Comparison of ENCODE assay signal across 24 cellular contexts in the genomic region with DNA sequence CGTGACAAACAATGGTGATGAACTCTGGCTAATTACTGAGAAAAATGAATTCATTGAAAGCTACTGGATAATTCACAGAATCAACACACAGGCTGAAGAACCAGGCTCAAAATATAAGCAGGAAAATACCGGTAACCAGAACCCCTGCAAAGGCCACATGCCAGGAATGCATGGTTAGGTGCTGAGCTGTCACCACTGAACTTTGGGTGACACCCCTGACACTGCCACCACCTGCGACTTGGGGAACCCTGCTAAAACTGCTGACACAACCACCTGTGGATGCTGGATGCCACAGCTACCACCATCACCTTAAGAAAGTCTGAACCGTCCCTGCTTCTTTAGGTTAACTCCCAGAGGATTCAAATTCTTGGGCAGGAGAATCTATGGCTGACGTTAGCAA.
DNase-seq lines count a peak whose midpoint lies in the region; ATAC-seq, FAIRE-seq and TF ChIP-seq lines count a peak whose summit lies in the region.
"Had no signal": no experiment of that assay in that cellular context is flagged by ENCODE, and none has a peak within 500 bp of the region (broad histone marks: within the 10 kb centered on the region; RNA-seq: fewer than 3 reads in every experiment).

No MANE protein-coding gene starts in this region.

- H3K9ac ChIP-seq in HepG2 (ENCODE audit: insufficient read depth, low read depth, low read length), result no peak overlapping the region
- H3K9ac ChIP-seq: BLaER1 treated with 17β-estradiol and CSF1 and Interleukin-3, amounts not matched to agents 10 nM and 100 nM had no signal

- H3F3A ChIP-seq in GM23338 (replicated peaks; ENCODE audit: low read depth), result no peaks in the 10 kb centered on the region

- TF ChIP-seq CTCF in HepG2 (CRISPR knock-in tag; IDR thresholded peaks at IDR 0.05) (no peak), GM23338 (conservative IDR thresholded peaks at IDR 0.05; ENCODE audit: low read depth in 2 of 2) (no peak)

- no TSS peak for BruUV-seq in HepG2 (replicated peaks; lab: Mats Ljungman, UMichigan)

- no peak overlapping the region for H2AFZ ChIP-seq in HepG2 (ENCODE audit: low read length)
- H2AFZ ChIP-seq in GM23338, result no peak overlapping the region

- no peaks in the 10 kb centered on the region for H3K4me1 ChIP-seq in HepG2 (ENCODE audit: insufficient read depth, low read length)
- H3K4me1 ChIP-seq in GM23338 (ENCODE audit: insufficient read depth), result peaks cover 10% of the 10 kb centered on the region
- H3K4me1 ChIP-seq: HAP-1 had no signal

- H4K20me1 ChIP-seq in HepG2 (ENCODE audit: insufficient read depth, low read length), result no peaks in the 10 kb centered on the region
- H4K20me1 ChIP-seq in GM23338 (replicated peaks; ENCODE audit: insufficient read depth), result no peaks in the 10 kb centered on the region
- H4K20me1 ChIP-seq: BLaER1 treated with 17β-estradiol and CSF1 and Interleukin-3, amounts not matched to agents 10 nM and 100 nM had no signal

- in situ Hi-C loops in HepG2 (cut with HindIII; ENCODE audit: extremely low pct_ligation_motif_present, low pct_unique_long_range_greater_than_20kb), result no loop called here

- peaks cover 9% of the 10 kb centered on the region for H3K4me1 Mint-ChIP-seq in GM23338

- DNase-seq in Daoy (ENCODE audit: low read depth) (peak; percentile 23), HT1080 (ENCODE audit: low read depth) (peak; percentile 10), RPMI8226 (peak; percentile 87), renal cortical epithelial cell (ENCODE audit: low read depth) (peak; percentile 13), HepG2 (ENCODE audit: low spot score) (no peak), GM23338 (ENCODE audit: low spot score) (no peak)
- DNase-seq: AML-193; CD4-positive, alpha-beta T cell; GOT3; KBM-7; MG63; NCI-H1694; NCI-H2029 treated with DMSO at 0.1 percent for 48 hours; NCI-H446 treated with DMSO at 0.1 percent for 48 hours; NCI-H526; NCI-H82; SHP77 treated with DMSO at 0.1 percent for 48 hours had no signal

- H3K27me3 ChIP-seq in HepG2 (ENCODE audit: control insufficient read depth in 1 of 2, insufficient read depth in 2 of 2, low read length in 2 of 2) (no peaks in the 10 kb centered on the region), GM23338 (ENCODE audit: insufficient read depth) (no peaks in the 10 kb centered on the region)
- H3K27me3 ChIP-seq: BLaER1 treated with 17β-estradiol and CSF1 and Interleukin-3, amounts not matched to agents 10 nM and 100 nM had no signal

- no peaks in the 10 kb centered on the region for H3K9me3 ChIP-seq in HepG2 (ENCODE audit: low read length)
- H3K9me3 ChIP-seq: BLaER1 treated with 17β-estradiol and CSF1 and Interleukin-3, amounts not matched to agents 10 nM and 100 nM; HAP-1; MG63 had no signal

- H3K27ac Mint-ChIP-seq in GM23338, result no peak overlapping the region
- H3K27ac Mint-ChIP-seq: CD4-positive, alpha-beta T cell had no signal

- 0 out of 2 replicates have a peak, but pooled peaks cover 3% of the 10 kb centered on the region for H3K9me2 ChIP-seq in GM23338 (ENCODE audit: insufficient read depth)

- no peak overlapping the region for H3K27ac ChIP-seq in HepG2 (ENCODE audit: extremely low read length, insufficient read depth, low read length)
- no peak overlapping the region for H3K27ac ChIP-seq in GM23338 (ENCODE audit: low read depth)

- H3K36me3 ChIP-seq in HepG2 (replicated peaks in 1 of 2; ENCODE audit: control insufficient read depth in 1 of 2, insufficient read depth in 2 of 2, low read length in 2 of 2) (no peaks in the 10 kb centered on the region), GM23338 (ENCODE audit: insufficient read depth) (no peaks in the 10 kb centered on the region)
- H3K36me3 ChIP-seq: BLaER1 treated with 17β-estradiol and CSF1 and Interleukin-3, amounts not matched to agents 10 nM and 100 nM; HAP-1; MG63 had no signal

- no peaks in the 10 kb centered on the region for H3K27me3 Mint-ChIP-seq in GM23338 (ENCODE audit: insufficient read depth, low read depth, poor library complexity)

- H3K79me2 ChIP-seq in HepG2 (ENCODE audit: insufficient read depth, low read length) (no peaks in the 10 kb centered on the region), GM23338 (replicated peaks; ENCODE audit: insufficient read depth) (no peaks in the 10 kb centered on the region)

- no peaks in the 10 kb centered on the region for H3K36me3 Mint-ChIP-seq in GM23338 (ENCODE audit: low read depth)

- CTCF ChIA-PET in HepG2 (lab: Yijun Ruan, JAX; ENCODE audit: low intra/inter-chr PET ratio, low total read pairs), result no interaction called here

- TF ChIP-seq POLR2A in HepG2 (IDR thresholded peaks at IDR 0.05; ENCODE audit: insufficient read depth in 1 of 2, low read depth in 2 of 2, low read length in 2 of 2), result no peak

- H3K4me3 ChIP-seq in HepG2 (replicated peaks in 1 of 3; ENCODE audit: insufficient read depth in 1 of 3, low read depth in 2 of 3, low read length in 3 of 3) (no peak overlapping the region), GM23338 (no peak overlapping the region)
- H3K4me3 ChIP-seq: BLaER1 treated with 17β-estradiol and CSF1 and Interleukin-3, amounts not matched to agents 10 nM and 100 nM; HAP-1; MG63 had no signal

- intact Hi-C loops in HepG2 (cut with micrococcal nuclease; ENCODE audit: unreplicated experiment), result no loop called here

- 18% methylated on average over 5 of the region's 5 CpGs for WGBS in HepG2 (ENCODE audit: low lambda C conversion rate)

- POLR2A ChIA-PET in HepG2 (lab: Yijun Ruan, JAX), result no interaction called here

- H3K4me3 Mint-ChIP-seq in GM23338, result no peak overlapping the region
- H3K4me3 Mint-ChIP-seq: CD4-positive, alpha-beta T cell had no signal

- FAIRE-seq in HepG2 (lab: Jason Lieb, UNC), result no peak
- FAIRE-seq: A204.1, D721Med, G401.6, HTR-8/SVneo had no signal

- H3K4me2 ChIP-seq in HepG2 (ENCODE audit: low read depth, low read length) (no peak overlapping the region), GM23338 (no peak overlapping the region)

- no peaks in the 10 kb centered on the region for H3K9me3 Mint-ChIP-seq in GM23338
- H3K9me3 Mint-ChIP-seq: CD4-positive, alpha-beta T cell had no signal

- no peak for ATAC-seq in HG03460 (IDR thresholded peaks at IDR 0.05; ENCODE audit: unreplicated experiment)
- no peak for ATAC-seq in HepG2
- no peak for ATAC-seq in GM23338

- no peak for TF ChIP-seq RAD21 in HepG2 (CRISPR knock-in tag; IDR thresholded peaks at IDR 0.05)

- TF ChIP-seq EP300 in HepG2 (IDR thresholded peaks at IDR 0.05; ENCODE audit: low read depth in 2 of 2, low read length in 2 of 2) (no peak), HepG2 (CRISPR knock-in tag; IDR thresholded peaks at IDR 0.05; ENCODE audit: borderline replicate concordance) (no peak)

TF ChIP-seq in HepG2, 621 proteins besides CTCF, POLR2A, EP300 and RAD21 (continues in another document):
- TF ChIP-seq, protein P1, sequence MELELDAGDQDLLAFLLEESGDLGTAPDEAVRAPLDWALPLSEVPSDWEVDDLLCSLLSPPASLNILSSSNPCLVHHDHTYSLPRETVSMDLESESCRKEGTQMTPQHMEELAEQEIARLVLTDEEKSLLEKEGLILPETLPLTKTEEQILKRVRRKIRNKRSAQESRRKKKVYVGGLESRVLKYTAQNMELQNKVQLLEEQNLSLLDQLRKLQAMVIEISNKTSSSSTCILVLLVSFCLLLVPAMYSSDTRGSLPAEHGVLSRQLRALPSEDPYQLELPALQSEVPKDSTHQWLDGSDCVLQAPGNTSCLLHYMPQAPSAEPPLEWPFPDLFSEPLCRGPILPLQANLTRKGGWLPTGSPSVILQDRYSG (CRISPR knock-in tag; IDR thresholded peaks at IDR 0.05), result no peak
- TF ChIP-seq SPEN (CRISPR knock-in tag; IDR thresholded peaks at IDR 0.05; ENCODE audit: low read depth), result no peak
- TF ChIP-seq YEATS2 (CRISPR knock-in tag; IDR thresholded peaks at IDR 0.05; ENCODE audit: borderline replicate concordance), result no peak
- TF ChIP-seq, protein P2, sequence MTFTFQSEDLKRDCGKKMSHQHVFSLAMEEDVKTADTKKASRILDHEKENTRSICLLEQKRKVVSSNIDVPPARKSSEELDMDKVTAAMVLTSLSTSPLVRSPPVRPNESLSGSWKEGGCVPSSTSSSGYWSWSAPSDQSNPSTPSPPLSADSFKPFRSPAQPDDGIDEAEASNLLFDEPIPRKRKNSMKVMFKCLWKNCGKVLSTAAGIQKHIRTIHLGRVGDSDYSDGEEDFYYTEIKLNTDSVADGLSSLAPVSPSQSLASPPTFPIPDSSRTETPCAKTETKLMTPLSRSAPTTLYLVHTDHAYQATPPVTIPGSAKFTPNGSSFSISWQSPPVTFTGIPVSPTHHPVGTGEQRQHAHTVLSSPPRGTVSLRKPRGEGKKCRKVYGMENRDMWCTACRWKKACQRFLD (CRISPR knock-in tag; IDR thresholded peaks at IDR 0.05; ENCODE audit: borderline replicate concordance), result no peak
- no peak for TF ChIP-seq KLF13 (CRISPR knock-in tag; IDR thresholded peaks at IDR 0.05)
- no peak for TF ChIP-seq JUNB (CRISPR knock-in tag; IDR thresholded peaks at IDR 0.05; ENCODE audit: borderline replicate concordance)
- no peak for TF ChIP-seq RFX1 (IDR thresholded peaks at IDR 0.05)
- TF ChIP-seq ZNF720 (CRISPR knock-in tag; IDR thresholded peaks at IDR 0.05), result no peak

TF ChIP-seq in GM23338, 12 proteins besides CTCF, POLR2A, EP300 and RAD21 (continues in another document):
- TF ChIP-seq STAT1 (IDR thresholded peaks at IDR 0.05; ENCODE audit: unreplicated experiment) (no peak), CREB1 (CRISPR knock-in tag; IDR thresholded peaks at IDR 0.05; ENCODE audit: low read depth) (no peak), JUNB (IDR thresholded peaks at IDR 0.05; ENCODE audit: unreplicated experiment) (no peak)
- TF ChIP-seq, protein P3, sequence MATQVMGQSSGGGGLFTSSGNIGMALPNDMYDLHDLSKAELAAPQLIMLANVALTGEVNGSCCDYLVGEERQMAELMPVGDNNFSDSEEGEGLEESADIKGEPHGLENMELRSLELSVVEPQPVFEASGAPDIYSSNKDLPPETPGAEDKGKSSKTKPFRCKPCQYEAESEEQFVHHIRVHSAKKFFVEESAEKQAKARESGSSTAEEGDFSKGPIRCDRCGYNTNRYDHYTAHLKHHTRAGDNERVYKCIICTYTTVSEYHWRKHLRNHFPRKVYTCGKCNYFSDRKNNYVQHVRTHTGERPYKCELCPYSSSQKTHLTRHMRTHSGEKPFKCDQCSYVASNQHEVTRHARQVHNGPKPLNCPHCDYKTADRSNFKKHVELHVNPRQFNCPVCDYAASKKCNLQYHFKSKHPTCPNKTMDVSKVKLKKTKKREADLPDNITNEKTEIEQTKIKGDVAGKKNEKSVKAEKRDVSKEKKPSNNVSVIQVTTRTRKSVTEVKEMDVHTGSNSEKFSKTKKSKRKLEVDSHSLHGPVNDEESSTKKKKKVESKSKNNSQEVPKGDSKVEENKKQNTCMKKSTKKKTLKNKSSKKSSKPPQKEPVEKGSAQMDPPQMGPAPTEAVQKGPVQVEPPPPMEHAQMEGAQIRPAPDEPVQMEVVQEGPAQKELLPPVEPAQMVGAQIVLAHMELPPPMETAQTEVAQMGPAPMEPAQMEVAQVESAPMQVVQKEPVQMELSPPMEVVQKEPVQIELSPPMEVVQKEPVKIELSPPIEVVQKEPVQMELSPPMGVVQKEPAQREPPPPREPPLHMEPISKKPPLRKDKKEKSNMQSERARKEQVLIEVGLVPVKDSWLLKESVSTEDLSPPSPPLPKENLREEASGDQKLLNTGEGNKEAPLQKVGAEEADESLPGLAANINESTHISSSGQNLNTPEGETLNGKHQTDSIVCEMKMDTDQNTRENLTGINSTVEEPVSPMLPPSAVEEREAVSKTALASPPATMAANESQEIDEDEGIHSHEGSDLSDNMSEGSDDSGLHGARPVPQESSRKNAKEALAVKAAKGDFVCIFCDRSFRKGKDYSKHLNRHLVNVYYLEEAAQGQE (IDR thresholded peaks at IDR 0.05; ENCODE audit: unreplicated experiment), result no peak

Comparison
In these comparisons a context has a peak if more than half of its experiments do, and no peak if none do; other contexts are left out.
1. DNase-seq: peak in Daoy (single experiment), HT1080 (single experiment), RPMI8226 (single experiment) and renal cortical epithelial cell (single experiment); none in HepG2 (single experiment) and GM23338 (single experiment).